13 cellular contexts compared by ENCODE assay signal in the genomic region with DNA sequence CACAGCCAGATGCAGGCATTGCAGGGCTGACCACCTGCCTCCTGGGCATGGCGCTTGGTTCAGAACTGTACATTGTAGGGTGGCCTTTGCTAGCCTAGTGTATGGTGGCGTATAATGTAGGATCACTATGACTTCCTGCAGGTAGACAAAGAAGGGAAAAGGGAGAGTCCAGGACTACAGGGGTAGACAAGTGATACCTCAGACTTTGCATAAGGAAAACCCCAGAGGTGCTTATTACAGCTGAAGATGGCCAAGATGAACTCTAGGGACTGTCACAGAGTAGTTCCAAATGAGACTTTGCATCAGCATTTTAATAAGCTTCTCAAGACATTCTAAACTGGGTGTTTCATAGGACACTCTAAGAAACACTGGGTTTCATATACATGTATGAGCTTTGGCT.
DNase-seq lines count a peak whose midpoint lies in the region; ATAC-seq and TF ChIP-seq lines count a peak whose summit lies in the region.
"Had no signal": no experiment of that assay in that cellular context is flagged by ENCODE, and none has a peak within 500 bp of the region (broad histone marks: within the 10 kb centered on the region; RNA-seq: fewer than 3 reads in every experiment).

No MANE protein-coding gene starts in this region.

- no peak overlapping the region for H3K9ac ChIP-seq in PC-3 (ENCODE audit: low read length)
- H3K9ac ChIP-seq: BLaER1 treated with 17β-estradiol and CSF1 and Interleukin-3, amounts not matched to agents 10 nM and 100 nM had no signal

- CTCF ChIA-PET in PC-3 (lab: Charles Lee) = no interaction called here

- no peaks in the 10 kb centered on the region for H3K27me3 ChIP-seq in PC-3 (ENCODE audit: low read length)
- H3K27me3 ChIP-seq: BLaER1 treated with 17β-estradiol and CSF1 and Interleukin-3, amounts not matched to agents 10 nM and 100 nM; esophagus muscularis mucosa had no signal

- no peaks in the 10 kb centered on the region for H4K20me1 ChIP-seq in PC-3 (ENCODE audit: low read length)
- H4K20me1 ChIP-seq: BLaER1 treated with 17β-estradiol and CSF1 and Interleukin-3, amounts not matched to agents 10 nM and 100 nM had no signal

- no peaks in the 10 kb centered on the region for H3K79me2 ChIP-seq in PC-3 (ENCODE audit: low read length)

- H2AFZ ChIP-seq in PC-3 (ENCODE audit: low read length) = no peak overlapping the region

- no peak for DNase-seq in PC-3
- no peak for DNase-seq in HUDEP-2 (lab: John Stamatoyannopoulos, UW; ENCODE audit: unreplicated experiment in 76 of 76)
- DNase-seq in NCI-H2171 (lab: John Stamatoyannopoulos, UW) = no peak
- DNase-seq in HK-2 (ENCODE audit: unreplicated experiment) = no peak
- no peak for DNase-seq in mesenteric fat pad (ENCODE audit: low spot score)
- DNase-seq: activated CD4-positive, CD25-positive, alpha-beta regulatory T cell; activated T-cell treated with anti-CD3 and anti-CD28 coated beads for 4 hours; amniotic stem cell had no signal

- H3K36me3 ChIP-seq in PC-3 (ENCODE audit: low read depth, low read length) = no peaks in the 10 kb centered on the region

- H3K9me2 ChIP-seq in PC-3 (replicated peaks; ENCODE audit: low read length) = no peaks in the 10 kb centered on the region

- no peaks in the 10 kb centered on the region for H3K9me3 ChIP-seq in PC-3 (ENCODE audit: low read length)
- H3K9me3 ChIP-seq: esophagus muscularis mucosa had no signal

- no peak for TF ChIP-seq CTCF in PC-3 (conservative IDR thresholded peaks at IDR 0.05; ENCODE audit: low read depth, low read length)

- H3K27ac ChIP-seq in PC-3 (ENCODE audit: low read length) = no peak overlapping the region
- H3K27ac ChIP-seq: esophagus muscularis mucosa had no signal

- H3K4me2 ChIP-seq in PC-3 (ENCODE audit: low read length) = 0 out of 2 replicates have a peak overlapping the region, but pooled peaks have one; percentile 13

- no peak overlapping the region for H3K4me3 ChIP-seq in PC-3 (ENCODE audit: low read length)
- H3K4me3 ChIP-seq: BLaER1 treated with 17β-estradiol and CSF1 and Interleukin-3, amounts not matched to agents 10 nM and 100 nM; esophagus muscularis mucosa had no signal

- no peaks in the 10 kb centered on the region for H3F3A ChIP-seq in PC-3 (ENCODE audit: low read length, unreplicated experiment)

- POLR2A ChIA-PET in PC-3 (lab: Charles Lee; ENCODE audit: unreplicated experiment) = no interaction called here

- intact Hi-C loops in PC-3 (cut with micrococcal nuclease) = loop anchor here (5.0 kb wide), 1 partner anchor 107 kb away; no protein-coding TSS in a partner anchor

- ATAC-seq in GM18519 (IDR thresholded peaks at IDR 0.05; ENCODE audit: low FRiP score, unreplicated experiment) (peak; percentile 33), GM21360 (IDR thresholded peaks at IDR 0.05; ENCODE audit: unreplicated experiment) (peak; percentile 45), HG02870 (IDR thresholded peaks at IDR 0.05; ENCODE audit: unreplicated experiment) (peak; percentile 70), PC-3 (peak; percentile 37)

- H3K4me1 ChIP-seq in PC-3 (ENCODE audit: insufficient read depth, low read length) = peaks cover 13% of the 10 kb centered on the region; the same call in 1 of the 2 replicates
- H3K4me1 ChIP-seq: esophagus muscularis mucosa had no signal

- BruUV-seq in PC-3 (replicated peaks; lab: Mats Ljungman, UMichigan) = no TSS peak
